Comparison of ENCODE assay signal across 18 cellular contexts in genomic region chr22:48459859-48460823, GRCh38.
A peak's percentile ranks its signal among the peaks of the same experiment; 100 is the strongest.
DNase-seq lines count a peak whose midpoint lies in the region; ATAC-seq, FAIRE-seq and TF ChIP-seq lines count a peak whose summit lies in the region.
"Had no signal": no experiment of that assay in that cellular context is flagged by ENCODE, and none has a peak within 500 bp of the region (broad histone marks: within the 10 kb centered on the region; RNA-seq: fewer than 3 reads in every experiment).

No MANE protein-coding gene starts in this region.

- no peak overlapping the region for H3K27ac Mint-ChIP-seq in progenitor cell of endocrine pancreas
- H3K27ac Mint-ChIP-seq: CD4-positive, alpha-beta T cell; HFFc6 had no signal

- in situ Hi-C loops in G401 (cut with HindIII; ENCODE audit: low sequenced_read_pairs), result no loop called here

- DNase-seq in G401 (ENCODE audit: low spot score) (peak; percentile 90), cerebellar cortex (ENCODE audit: low spot score) (peak; percentile 85), mesenteric fat pad (ENCODE audit: low spot score) (peak; percentile 79), urothelium cell line (ENCODE audit: low spot score) (no peak), progenitor cell of endocrine pancreas (ENCODE audit: low spot score, unreplicated experiment) (no peak)
- DNase-seq: AML-193; CD4-positive, alpha-beta T cell; DMS153; DMS79; GF-D8; GOT3; H7; HFFc6; IMR-90 had no signal

- H3K4me1 Mint-ChIP-seq in progenitor cell of endocrine pancreas (ENCODE audit: low read depth), result no peaks in the 10 kb centered on the region

- no peak for ATAC-seq in HG02973 (IDR thresholded peaks at IDR 0.05; ENCODE audit: unreplicated experiment)
- ATAC-seq: HCT116 had no signal

- TF ChIP-seq CTCF in progenitor cell of endocrine pancreas (IDR thresholded peaks at IDR 0.05; ENCODE audit: unreplicated experiment), result no peak

- no peaks in the 10 kb centered on the region for H3K9me3 Mint-ChIP-seq in progenitor cell of endocrine pancreas (ENCODE audit: low read depth)
- H3K9me3 Mint-ChIP-seq: CD4-positive, alpha-beta T cell had no signal

- H3K27me3 Mint-ChIP-seq in progenitor cell of endocrine pancreas, result peaks cover 52% of the 10 kb centered on the region
- H3K27me3 Mint-ChIP-seq: CD4-positive, alpha-beta T cell had no signal

- H3K36me3 Mint-ChIP-seq in progenitor cell of endocrine pancreas (ENCODE audit: insufficient read depth), result no peaks in the 10 kb centered on the region

- H3K4me3 Mint-ChIP-seq in progenitor cell of endocrine pancreas (ENCODE audit: low read depth), result no peak overlapping the region
- H3K4me3 Mint-ChIP-seq: CD4-positive, alpha-beta T cell; HFFc6 had no signal

- FAIRE-seq in urothelium cell line (lab: Jason Lieb, UNC), result peak; percentile 30
- FAIRE-seq: A204.1, HTR-8/SVneo had no signal

Comparison
In these comparisons a context has a peak if more than half of its experiments do, and no peak if none do; other contexts are left out.
1. DNase-seq: peak in G401 (single experiment), cerebellar cortex (single experiment) and mesenteric fat pad (single experiment); none in urothelium cell line (single experiment) and progenitor cell of endocrine pancreas (single experiment).